In genomic region chr19:35107541-35107939, GRCh38 we compare ENCODE assay signal across 10 cellular contexts. TPM values are rescaled to one million over a fixed set of nuclear protein-coding genes. Genes with fewer than 3 reads are reported as not detected.
DNase-seq lines count a peak whose midpoint lies in the region; ATAC-seq and TF ChIP-seq lines count a peak whose summit lies in the region.
"Had no signal": no experiment of that assay in that cellular context is flagged by ENCODE, and none has a peak within 500 bp of the region (broad histone marks: within the 10 kb centered on the region; RNA-seq: fewer than 3 reads in every experiment).

No MANE protein-coding gene starts in this region.

- TF ChIP-seq CTCF in RWPE2 (IDR thresholded peaks at IDR 0.05; ENCODE audit: poor library complexity, severe bottlenecking), result no peak
- TF ChIP-seq CTCF in fibroblast of the aortic adventitia (IDR thresholded peaks at IDR 0.05; ENCODE audit: insufficient read depth, low read length), result no peak

- no peaks in the 10 kb centered on the region for H3K9me3 ChIP-seq in RWPE2 (ENCODE audit: severe bottlenecking)
- H3K9me3 ChIP-seq: SJSA1 had no signal

- no peaks in the 10 kb centered on the region for H3K36me3 ChIP-seq in RWPE2 (ENCODE audit: low read depth)
- H3K36me3 ChIP-seq: SJSA1 had no signal

- H3K27ac Mint-ChIP-seq in effector memory CD8-positive, alpha-beta T cell, result peak overlapping the region in 1 of 2 donors; percentile 17
- no peak overlapping the region for H3K27ac Mint-ChIP-seq in activated CD8-positive, alpha-beta T cell treated with anti-CD3 and anti-CD28 coated beads, Interleukin-2, amount 10 ng/mL, durations not matched to agents 7 days and 5 days

- H3K27ac ChIP-seq in RWPE2 (ENCODE audit: poor library complexity, severe bottlenecking), result peak overlapping the region; percentile 25
- H3K27ac ChIP-seq: SJSA1 had no signal

- no peak overlapping the region for H3K4me3 Mint-ChIP-seq in effector memory CD8-positive, alpha-beta T cell
- H3K4me3 Mint-ChIP-seq in activated CD8-positive, alpha-beta T cell treated with anti-CD3 and anti-CD28 coated beads, Interleukin-2, amount 10 ng/mL, durations not matched to agents 7 days and 5 days, result no peak overlapping the region

- H3K27me3 ChIP-seq in RWPE2 (ENCODE audit: insufficient read depth, poor library complexity, severe bottlenecking), result no peaks in the 10 kb centered on the region
- H3K27me3 ChIP-seq: SJSA1 had no signal

- peaks cover 0 to 2% of the 10 kb centered on the region in 2 donors for H3K4me1 Mint-ChIP-seq in effector memory CD8-positive, alpha-beta T cell (ENCODE audit: low read depth in 2 of 2)
- peaks cover 2% of the 10 kb centered on the region for H3K4me1 Mint-ChIP-seq in activated CD8-positive, alpha-beta T cell treated with anti-CD3 and anti-CD28 coated beads, Interleukin-2, amount 10 ng/mL, durations not matched to agents 7 days and 5 days (ENCODE audit: low read depth)

- H3K27me3 Mint-ChIP-seq in effector memory CD8-positive, alpha-beta T cell, result peaks cover 6 to 10% of the 10 kb centered on the region in 2 donors
- no peaks in the 10 kb centered on the region for H3K27me3 Mint-ChIP-seq in activated CD8-positive, alpha-beta T cell treated with anti-CD3 and anti-CD28 coated beads, Interleukin-2, amount 10 ng/mL, durations not matched to agents 7 days and 5 days (ENCODE audit: low read depth)

- CTCF ChIA-PET in activated CD8-positive, alpha-beta T cell treated with anti-CD3 and anti-CD28 coated beads, Interleukin-2, amount 10 ng/mL, durations not matched to agents 7 days and 5 days (lab: Charles Lee), result interaction anchor here (1.2 kb wide), 1 partner anchor 41 kb away, joined by 3 read pairs; no protein-coding TSS in a partner anchor

- H3K4me3 ChIP-seq in RWPE2 (ENCODE audit: severe bottlenecking) (no peak overlapping the region), fibroblast of the aortic adventitia (ENCODE audit: low read depth, low read length) (no peak overlapping the region)
- H3K4me3 ChIP-seq: SJSA1 had no signal

- POLR2A ChIA-PET in activated CD8-positive, alpha-beta T cell treated with anti-CD3 and anti-CD28 coated beads, Interleukin-2, amount 10 ng/mL, durations not matched to agents 7 days and 5 days (lab: Charles Lee), result no interaction called here

- DNase-seq in Daoy (ENCODE audit: low read depth), result peak; percentile 36
- no peak for DNase-seq in RWPE2 (ENCODE audit: low spot score)
- DNase-seq in fibroblast of the aortic adventitia (ENCODE audit: low read depth), result peak; percentile 65
- peak; percentile 74 for DNase-seq in occipital lobe (lab: John Stamatoyannopoulos, UW)
- DNase-seq in NAMALWA (ENCODE audit: low spot score), result no peak
- no peak for DNase-seq in effector memory CD8-positive, alpha-beta T cell
- no peak for DNase-seq in NCI-H2029 treated with DMSO at 0.1 percent for 48 hours (lab: John Stamatoyannopoulos, UW)
- no peak for DNase-seq in activated CD8-positive, alpha-beta T cell treated with anti-CD3 and anti-CD28 coated beads, Interleukin-2, amount 10 ng/mL, durations not matched to agents 7 days and 5 days
- DNase-seq: DMS79 had no signal

- ATAC-seq in RWPE2 (ENCODE audit: low read depth), result peak; percentile 82
- ATAC-seq in effector memory CD8-positive, alpha-beta T cell (replicated peaks), result no peak
- no peak for ATAC-seq in activated CD8-positive, alpha-beta T cell treated with anti-CD3 and anti-CD28 coated beads, Interleukin-2, amount 10 ng/mL, durations not matched to agents 7 days and 5 days

- H3K4me1 ChIP-seq in RWPE2 (ENCODE audit: insufficient read depth, poor library complexity, severe bottlenecking), result peaks cover 12% of the 10 kb centered on the region
- H3K4me1 ChIP-seq: SJSA1 had no signal

- no peaks in the 10 kb centered on the region for H3K9me3 Mint-ChIP-seq in effector memory CD8-positive, alpha-beta T cell
- H3K9me3 Mint-ChIP-seq in activated CD8-positive, alpha-beta T cell treated with anti-CD3 and anti-CD28 coated beads, Interleukin-2, amount 10 ng/mL, durations not matched to agents 7 days and 5 days (ENCODE audit: insufficient read depth), result peaks cover 5% of the 10 kb centered on the region

- H3K36me3 Mint-ChIP-seq in effector memory CD8-positive, alpha-beta T cell (ENCODE audit: insufficient read depth), result no peaks in the 10 kb centered on the region
- H3K36me3 Mint-ChIP-seq in activated CD8-positive, alpha-beta T cell treated with anti-CD3 and anti-CD28 coated beads, Interleukin-2, amount 10 ng/mL, durations not matched to agents 7 days and 5 days (ENCODE audit: low read depth), result peaks cover 2% of the 10 kb centered on the region

RNA-seq across cellular contexts. Expression of gene FXYD3, which starts 8.1 kb away (rescaled TPM):
- not detected in 2 replicates for total RNA-seq in Daoy (2014; rRNA removed; shearing (Covaris generic))
- total RNA-seq in fibroblast of the aortic adventitia (ENCODE audit: low replicate concordance), result 1.3 TPM in 1 of 2 replicates, not detected in the other
- total RNA-seq in occipital lobe, result not detected
- not detected for total RNA-seq in activated CD8-positive, alpha-beta T cell treated with anti-CD3 and anti-CD28 coated beads, Interleukin-2, amount 10 ng/mL, durations not matched to agents 7 days and 5 days
- total RNA-seq: SJSA1 had no signal

RNA-seq across cellular contexts. Expression of gene LGI4, which starts 27.3 kb away (rescaled TPM):
- total RNA-seq in Daoy (2014; rRNA removed; shearing (Covaris generic)), result not detected in 2 replicates
- total RNA-seq in fibroblast of the aortic adventitia (ENCODE audit: low replicate concordance) (0.09 and 3.7 TPM in 2 replicates), occipital lobe (14.2 TPM)
- under 1 TPM; 0.13 TPM for total RNA-seq in activated CD8-positive, alpha-beta T cell treated with anti-CD3 and anti-CD28 coated beads, Interleukin-2, amount 10 ng/mL, durations not matched to agents 7 days and 5 days
- total RNA-seq: SJSA1 had no signal

RNA-seq across cellular contexts. Expression of gene FXYD1, which starts 31.1 kb away (rescaled TPM):
- total RNA-seq in Daoy (2014; rRNA removed; shearing (Covaris generic)), result not detected in 2 replicates
- total RNA-seq in fibroblast of the aortic adventitia (ENCODE audit: low replicate concordance) (2.5 and 6.5 TPM in 2 replicates), occipital lobe (not detected)
- 1 to 10 TPM; 1.3 to 1.4 TPM for total RNA-seq in activated CD8-positive, alpha-beta T cell treated with anti-CD3 and anti-CD28 coated beads, Interleukin-2, amount 10 ng/mL, durations not matched to agents 7 days and 5 days
- total RNA-seq: SJSA1 had no signal

RNA-seq across cellular contexts. Expression of gene FXYD7, which starts 35.5 kb away (rescaled TPM):
- 0.29 TPM in 1 of 2 replicates, not detected in the other for total RNA-seq in Daoy (2014; rRNA removed; shearing (Covaris generic))
- total RNA-seq in fibroblast of the aortic adventitia (ENCODE audit: low replicate concordance), result not detected in 2 replicates
- 24.0 TPM for total RNA-seq in occipital lobe
- total RNA-seq in activated CD8-positive, alpha-beta T cell treated with anti-CD3 and anti-CD28 coated beads, Interleukin-2, amount 10 ng/mL, durations not matched to agents 7 days and 5 days, result 1 to 10 TPM; 4.1 to 5.2 TPM
- total RNA-seq: SJSA1 had no signal

RNA-seq across cellular contexts. Expression of gene FXYD5, which starts 47.0 kb away (rescaled TPM):
- 52.2 and 62.1 TPM in 2 replicates for total RNA-seq in Daoy (2014; rRNA removed; shearing (Covaris generic))
- total RNA-seq in fibroblast of the aortic adventitia (ENCODE audit: low replicate concordance) (11.5 and 59.8 TPM in 2 replicates), occipital lobe (not detected)
- 100 to 1,000 TPM; 338 to 384 TPM for total RNA-seq in activated CD8-positive, alpha-beta T cell treated with anti-CD3 and anti-CD28 coated beads, Interleukin-2, amount 10 ng/mL, durations not matched to agents 7 days and 5 days

Comparison
In these comparisons a context has a peak if more than half of its experiments do, and no peak if none do; other contexts are left out.
1. DNase-seq: peak in Daoy (single experiment), fibroblast of the aortic adventitia (single experiment) and occipital lobe (single experiment); none in RWPE2 (single experiment), NAMALWA (single experiment), effector memory CD8-positive, alpha-beta T cell (0 of 3), NCI-H2029 treated with DMSO at 0.1 percent for 48 hours (single experiment) and activated CD8-positive, alpha-beta T cell treated with anti-CD3 and anti-CD28 coated beads, Interleukin-2, amount 10 ng/mL, durations not matched to agents 7 days and 5 days (single experiment).